Comparison of ENCODE assay signal across 8 cellular contexts in the genomic region with DNA sequence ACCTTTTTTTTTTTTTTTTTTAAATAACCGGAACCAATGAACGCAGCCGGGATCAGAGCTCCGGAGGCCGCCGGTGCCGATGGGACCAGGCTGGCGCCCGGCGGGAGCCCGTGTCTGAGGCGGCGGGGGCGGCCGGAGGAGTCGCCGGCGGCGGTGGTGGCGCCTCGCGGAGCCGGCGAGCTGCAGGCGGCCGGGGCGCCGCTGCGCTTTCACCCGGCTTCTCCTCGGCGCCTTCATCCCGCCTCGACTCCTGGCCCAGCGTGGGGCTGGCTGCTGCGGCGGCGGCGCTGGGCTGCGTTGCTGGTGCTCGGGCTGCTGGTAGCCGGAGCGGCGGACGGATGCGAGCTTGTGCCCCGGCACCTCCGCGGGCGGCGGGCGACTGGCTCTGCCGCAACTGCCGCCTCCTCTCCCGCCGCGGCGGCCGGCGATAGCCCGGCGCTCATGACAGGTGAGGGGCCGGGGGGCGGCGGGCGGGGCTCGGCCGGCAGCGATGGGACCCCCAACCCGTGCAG. TPM values are rescaled to one million over a fixed set of nuclear protein-coding genes. Genes with fewer than 3 reads are reported as not detected.
DNase-seq lines count a peak whose midpoint lies in the region; ATAC-seq and TF ChIP-seq lines count a peak whose summit lies in the region.

No MANE protein-coding gene starts in this region.

- no peaks in the 10 kb centered on the region for H3K36me3 ChIP-seq in GM23338 (ENCODE audit: insufficient read depth)

- peaks cover 10% of the 10 kb centered on the region for H3F3A ChIP-seq in GM23338 (replicated peaks; ENCODE audit: low read depth)

- peak overlapping the region; percentile 87 for H3K4me3 Mint-ChIP-seq in GM23338
- H3K4me3 Mint-ChIP-seq in central memory CD8-positive, alpha-beta T cell = peak overlapping the region; percentile 98

- peaks cover 20% of the 10 kb centered on the region for H3K27me3 ChIP-seq in GM23338 (ENCODE audit: insufficient read depth)

- ATAC-seq in GM23338 (peak; percentile 14), left lobe of liver (peak; percentile 35)
- ATAC-seq in central memory CD8-positive, alpha-beta T cell (replicated peaks; ENCODE audit: extremely low read depth, poor library complexity, severe bottlenecking) = peak; percentile 17

- TF ChIP-seq CTCF in GM12864 (IDR thresholded peaks at IDR 0.05; ENCODE audit: low read depth, low read length, missing control alignments) (no peak), GM23338 (conservative IDR thresholded peaks at IDR 0.05; ENCODE audit: low read depth in 2 of 2) (no peak)

- peaks cover 17% of the 10 kb centered on the region for H4K20me1 ChIP-seq in GM23338 (replicated peaks; ENCODE audit: insufficient read depth)

- H3K4me3 ChIP-seq in GM12864 (ENCODE audit: low read depth, low read length) = peak overlapping the region; percentile 74
- peak overlapping the region; percentile 88 for H3K4me3 ChIP-seq in GM23338

- H3K4me1 ChIP-seq in GM23338 (ENCODE audit: insufficient read depth) = peaks cover 41% of the 10 kb centered on the region

- peaks cover 55% of the 10 kb centered on the region for H3K4me1 Mint-ChIP-seq in GM23338
- peaks cover 67% of the 10 kb centered on the region for H3K4me1 Mint-ChIP-seq in central memory CD8-positive, alpha-beta T cell

- H3K9me2 ChIP-seq in GM23338 (ENCODE audit: insufficient read depth) = no peaks in the 10 kb centered on the region

- no peak overlapping the region for H3K27ac ChIP-seq in GM23338 (ENCODE audit: low read depth)

- no peaks in the 10 kb centered on the region for H3K9me3 Mint-ChIP-seq in GM23338
- H3K9me3 Mint-ChIP-seq in central memory CD8-positive, alpha-beta T cell = no peaks in the 10 kb centered on the region

- H2AFZ ChIP-seq in GM23338 = no peak overlapping the region

- peaks cover 6% of the 10 kb centered on the region for H3K27me3 Mint-ChIP-seq in GM23338 (ENCODE audit: insufficient read depth, low read depth, poor library complexity)
- H3K27me3 Mint-ChIP-seq in central memory CD8-positive, alpha-beta T cell = no peaks in the 10 kb centered on the region

- peaks cover 42% of the 10 kb centered on the region for H3K79me2 ChIP-seq in GM23338 (replicated peaks; ENCODE audit: insufficient read depth)

- peak overlapping the region; percentile 82 for H3K4me2 ChIP-seq in GM23338

- no peaks in the 10 kb centered on the region; the same call in 2 of the 3 replicates for H3K36me3 Mint-ChIP-seq in GM23338 (ENCODE audit: low read depth)
- H3K36me3 Mint-ChIP-seq in central memory CD8-positive, alpha-beta T cell (ENCODE audit: insufficient read depth) = peaks cover 14% of the 10 kb centered on the region

- DNase-seq in GM12864 (ENCODE audit: low read depth) (no peak), GM23338 (ENCODE audit: low spot score) (peak; percentile 54), Kasumi-1 (lab: John Stamatoyannopoulos, UW) (peak; percentile 45 to 56), left lobe of liver (ENCODE audit: low spot score) (peak; percentile 67), GM19240 (ENCODE audit: insufficient read length, low spot score) (no peak)
- peak; percentile 41 for DNase-seq in activated CD4-positive, alpha-beta T cell treated with anti-CD3 and anti-CD28 coated beads for 1 hour
- DNase-seq in central memory CD8-positive, alpha-beta T cell (ENCODE audit: low spot score in 2 of 2) = peak; percentile 34 to 45
- peak; percentile 28 for DNase-seq in stimulated activated CD8-positive, alpha-beta memory T cell treated with anti-CD3 and anti-CD28 coated beads, Interleukin-12 subunit alpha, Interleukin-12 subunit beta, amount 100 ng/mL, for 1 hour (ENCODE audit: low read depth)

- no peak overlapping the region for H3K27ac Mint-ChIP-seq in GM23338
- H3K27ac Mint-ChIP-seq in central memory CD8-positive, alpha-beta T cell (ENCODE audit: low read depth) = peak overlapping the region; percentile 98

TF ChIP-seq in GM23338, 12 proteins besides CTCF, POLR2A, EP300 and RAD21:
- TF ChIP-seq, protein P1, sequence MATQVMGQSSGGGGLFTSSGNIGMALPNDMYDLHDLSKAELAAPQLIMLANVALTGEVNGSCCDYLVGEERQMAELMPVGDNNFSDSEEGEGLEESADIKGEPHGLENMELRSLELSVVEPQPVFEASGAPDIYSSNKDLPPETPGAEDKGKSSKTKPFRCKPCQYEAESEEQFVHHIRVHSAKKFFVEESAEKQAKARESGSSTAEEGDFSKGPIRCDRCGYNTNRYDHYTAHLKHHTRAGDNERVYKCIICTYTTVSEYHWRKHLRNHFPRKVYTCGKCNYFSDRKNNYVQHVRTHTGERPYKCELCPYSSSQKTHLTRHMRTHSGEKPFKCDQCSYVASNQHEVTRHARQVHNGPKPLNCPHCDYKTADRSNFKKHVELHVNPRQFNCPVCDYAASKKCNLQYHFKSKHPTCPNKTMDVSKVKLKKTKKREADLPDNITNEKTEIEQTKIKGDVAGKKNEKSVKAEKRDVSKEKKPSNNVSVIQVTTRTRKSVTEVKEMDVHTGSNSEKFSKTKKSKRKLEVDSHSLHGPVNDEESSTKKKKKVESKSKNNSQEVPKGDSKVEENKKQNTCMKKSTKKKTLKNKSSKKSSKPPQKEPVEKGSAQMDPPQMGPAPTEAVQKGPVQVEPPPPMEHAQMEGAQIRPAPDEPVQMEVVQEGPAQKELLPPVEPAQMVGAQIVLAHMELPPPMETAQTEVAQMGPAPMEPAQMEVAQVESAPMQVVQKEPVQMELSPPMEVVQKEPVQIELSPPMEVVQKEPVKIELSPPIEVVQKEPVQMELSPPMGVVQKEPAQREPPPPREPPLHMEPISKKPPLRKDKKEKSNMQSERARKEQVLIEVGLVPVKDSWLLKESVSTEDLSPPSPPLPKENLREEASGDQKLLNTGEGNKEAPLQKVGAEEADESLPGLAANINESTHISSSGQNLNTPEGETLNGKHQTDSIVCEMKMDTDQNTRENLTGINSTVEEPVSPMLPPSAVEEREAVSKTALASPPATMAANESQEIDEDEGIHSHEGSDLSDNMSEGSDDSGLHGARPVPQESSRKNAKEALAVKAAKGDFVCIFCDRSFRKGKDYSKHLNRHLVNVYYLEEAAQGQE (IDR thresholded peaks at IDR 0.05; ENCODE audit: unreplicated experiment) = no peak
- TF ChIP-seq JUNB (IDR thresholded peaks at IDR 0.05; ENCODE audit: unreplicated experiment) (no peak), POLR2AphosphoS5 (IDR thresholded peaks at IDR 0.05; ENCODE audit: low read depth) (no peak), ZNF114 (CRISPR knock-in tag; IDR thresholded peaks at IDR 0.05) (no peak)
TF ChIP-seq in GM23338: peak in this region for 0.

RNA-seq across cellular contexts. Expression of a gene that starts 0.3 kb away (rescaled TPM):
- total RNA-seq in GM23338 (2014; rRNA removed; shearing (Covaris generic)) = 13.1 and 15.1 TPM in 2 replicates
- 17.4 and 17.8 TPM in 2 replicates for polyA plus RNA-seq in GM23338 (2016; fragmentation: Nextera tagmentation; extraction: Ambion mirVana)
- total RNA-seq in left lobe of liver = 12.8 TPM

Comparison
In these comparisons a context has a peak if more than half of its experiments do, and no peak if none do; other contexts are left out.
1. DNase-seq: peak in GM23338 (single experiment), Kasumi-1 (2 of 2), activated CD4-positive, alpha-beta T cell treated with anti-CD3 and anti-CD28 coated beads for 1 hour (single experiment), central memory CD8-positive, alpha-beta T cell (2 of 2), left lobe of liver (single experiment) and stimulated activated CD8-positive, alpha-beta memory T cell treated with anti-CD3 and anti-CD28 coated beads, Interleukin-12 subunit alpha, Interleukin-12 subunit beta, amount 100 ng/mL, for 1 hour (single experiment); none in GM12864 (single experiment) and GM19240 (single experiment).
2. Peak in every context shown above with its lines, with median percentiles within 50 percentile points of each other: ATAC-seq.